ENCODE assay signal across 8 cellular contexts in genomic region chr17:76353599-76354316, GRCh38. TPM values are rescaled to one million over a fixed set of nuclear protein-coding genes. Genes with fewer than 3 reads are reported as not detected.
DNase-seq lines count a peak whose midpoint lies in the region; ATAC-seq, FAIRE-seq and TF ChIP-seq lines count a peak whose summit lies in the region.

TSS of gene PRPSAP1 (minus strand) at chr17:76353916. CDS start at chr17:76353703, 213 bp downstream.

- no peak within 1 kb of the TSS for H3K23ac ChIP-seq in H9 (ENCODE audit: insufficient read length, low read depth, low read length)

- H2BK20ac ChIP-seq in H9 (ENCODE audit: low read depth, low read length, poor library complexity, severe bottlenecking): no peak within 1 kb of the TSS

- H3K23me2 ChIP-seq in H9 (ENCODE audit: insufficient read length, low read depth, low read length, poor library complexity, severe bottlenecking): peaks cover 5% of the 10 kb centered on the region

- no peaks in the 10 kb centered on the region for H3K9me3 Mint-ChIP-seq in H9

- H3K36me3 ChIP-seq in MM.1S (replicated peaks; ENCODE audit: insufficient read depth, low read length): no peaks in the 10 kb centered on the region
- peaks cover 2% of the 10 kb centered on the region; the same call in 1 of the 2 replicates for H3K36me3 ChIP-seq in SJCRH30
- no peaks in the 10 kb centered on the region for H3K36me3 ChIP-seq in gastroesophageal sphincter

- H3K79me1 ChIP-seq in H9 (ENCODE audit: insufficient read depth, low read depth, low read length, poor library complexity, severe bottlenecking): no peaks in the 10 kb centered on the region

- H3K4me2 ChIP-seq in H9 (ENCODE audit: insufficient read depth, insufficient read length, low read length) (peak within 1 kb of the TSS; percentile 85), MM.1S (ENCODE audit: low read depth, low read length) (peak within 1 kb of the TSS; percentile 81)

- H2BK5ac ChIP-seq in H9 (ENCODE audit: insufficient read length, low read length): peak within 1 kb of the TSS; percentile 86

- peaks cover 0 to 7% (median 3%) of the 10 kb centered on the region in 3 experiments for H3K36me3 Mint-ChIP-seq in H9 (ENCODE audit: insufficient read depth in 1 of 3, low read depth in 3 of 3)

- H3K14ac ChIP-seq in H9 (ENCODE audit: insufficient read depth, low read length): peak within 1 kb of the TSS; percentile 99

- H3K27me3 ChIP-seq in H9 (ENCODE audit: insufficient read depth, low read length) (no peaks in the 10 kb centered on the region), MM.1S (replicated peaks; ENCODE audit: insufficient read depth, low read length) (no peaks in the 10 kb centered on the region), SJCRH30 (no peaks in the 10 kb centered on the region), gastroesophageal sphincter (no peaks in the 10 kb centered on the region)

- H3K27ac Mint-ChIP-seq in H9: peak within 1 kb of the TSS; percentile 100

- H3K56ac ChIP-seq in H9 (ENCODE audit: insufficient read length, low read depth, low read length): no peak within 1 kb of the TSS

- 0 out of 2 replicates have a peak, but pooled peaks cover 7% of the 10 kb centered on the region for H3F3A ChIP-seq in MM.1S (ENCODE audit: insufficient read depth, low read length)

- peak within 1 kb of the TSS; percentile 60 for H2AFZ ChIP-seq in H9 (ENCODE audit: low read length)
- H2AFZ ChIP-seq in MM.1S (ENCODE audit: low read length): peak within 1 kb of the TSS; percentile 74

- no peak within 1 kb of the TSS for H4K8ac ChIP-seq in H9 (replicated peaks; ENCODE audit: insufficient read length, low read depth, low read length)

- H3K4me1 Mint-ChIP-seq in H9: peaks cover 21 to 24% of the 10 kb centered on the region in 2 experiments

- H4K91ac ChIP-seq in H9 (ENCODE audit: insufficient read length, low read depth, low read length): no peak within 1 kb of the TSS

- no peaks in the 10 kb centered on the region for H3K9me2 ChIP-seq in MM.1S (replicated peaks; ENCODE audit: insufficient read depth, low read length)

- no peak within 1 kb of the TSS for H4K5ac ChIP-seq in H9 (ENCODE audit: insufficient read length, low read depth, low read length)

- peak; percentile 67 for FAIRE-seq in G401.6 (lab: Jason Lieb, UNC)

- no peaks in the 10 kb centered on the region for H3K4me1 ChIP-seq in H9 (ENCODE audit: insufficient read depth, low read length)
- H3K4me1 ChIP-seq in MM.1S (ENCODE audit: low read length): 0 out of 2 replicates have a peak, but pooled peaks cover 5% of the 10 kb centered on the region
- H3K4me1 ChIP-seq in SJCRH30: peaks cover 8% of the 10 kb centered on the region
- H3K4me1 ChIP-seq in gastroesophageal sphincter: peaks cover 0 to 27% (median 4%) of the 10 kb centered on the region in 3 donors

- no peak within 1 kb of the TSS for H2BK120ac ChIP-seq in H9 (ENCODE audit: low read depth, low read length, poor library complexity, severe bottlenecking)

- H2AK5ac ChIP-seq in H9 (ENCODE audit: insufficient read length, low read length): no peak within 1 kb of the TSS

- H3K9ac ChIP-seq in H9 (ENCODE audit: extremely low read depth, insufficient read length, low read length) (peak within 1 kb of the TSS; percentile 77), MM.1S (ENCODE audit: low read length) (peak within 1 kb of the TSS; percentile 86)

- DNase-seq in H9: peak; percentile 95
- peak; percentile 95 for DNase-seq in MM.1S
- peak; percentile 95 to 98 for DNase-seq in SJCRH30
- peak; percentile 66 to 76 (median 71) for DNase-seq in activated naive CD4-positive, alpha-beta T cell (lab: John Stamatoyannopoulos, UW)
- DNase-seq in non-pigmented ciliary epithelial cell (ENCODE audit: low read depth): peak; percentile 46
- peak; percentile 94 for DNase-seq in superior temporal gyrus (ENCODE audit: extremely low spot score)

- H3K79me2 ChIP-seq in H9 (ENCODE audit: insufficient read depth, low read length): no peaks in the 10 kb centered on the region
- H3K79me2 ChIP-seq in MM.1S (ENCODE audit: low read length): peaks cover 35% of the 10 kb centered on the region

- TF ChIP-seq CTCF in H9 (conservative IDR thresholded peaks at IDR 0.05): peak; percentile 34; the same call in 2 of the 3 replicates
- TF ChIP-seq CTCF in MM.1S (IDR thresholded peaks at IDR 0.05; ENCODE audit: low read length): no peak
- peak in 3 of 4 experiments; percentile 55 to 72 (median 56) for TF ChIP-seq CTCF in gastroesophageal sphincter (IDR thresholded peaks at IDR 0.05)

- H3K4me3 ChIP-seq in MM.1S (ENCODE audit: low read length) (peak within 1 kb of the TSS; percentile 93), SJCRH30 (peak within 1 kb of the TSS; percentile 71), gastroesophageal sphincter (peak within 1 kb of the TSS; percentile 95 to 97)

- H3K27ac ChIP-seq in H9 (ENCODE audit: insufficient read length, low read depth, low read length) (peak within 1 kb of the TSS; percentile 41), MM.1S (ENCODE audit: low read length) (peak within 1 kb of the TSS; percentile 94), SJCRH30 (peak within 1 kb of the TSS; percentile 99), gastroesophageal sphincter (peak within 1 kb of the TSS; percentile 44 to 90 (median 88))

- no peak for TF ChIP-seq EP300 in gastroesophageal sphincter (IDR thresholded peaks at IDR 0.05)

- peak; percentile 70 to 81 for TF ChIP-seq POLR2A in gastroesophageal sphincter (IDR thresholded peaks at IDR 0.05)

- no peak within 1 kb of the TSS for H2BK12ac ChIP-seq in H9 (ENCODE audit: insufficient read length, low read depth, low read length)

- peak within 1 kb of the TSS; percentile 80 to 96 for H3K4me3 Mint-ChIP-seq in H9

- peak; percentile 98 for ATAC-seq in gastroesophageal sphincter

- peaks cover 1% of the 10 kb centered on the region for H3K27me3 Mint-ChIP-seq in H9 (ENCODE audit: low read depth)

- peak within 1 kb of the TSS; percentile 99 for H3K18ac ChIP-seq in H9 (ENCODE audit: insufficient read length, low read depth, low read length)

- H3K9me3 ChIP-seq in H9 (ENCODE audit: control insufficient read depth, low read depth, low read length) (no peaks in the 10 kb centered on the region), MM.1S (replicated peaks; ENCODE audit: insufficient read depth, low read length) (no peaks in the 10 kb centered on the region), SJCRH30 (replicated peaks) (no peaks in the 10 kb centered on the region), gastroesophageal sphincter (no peaks in the 10 kb centered on the region)

- H4K20me1 ChIP-seq in H9 (ENCODE audit: control insufficient read depth, insufficient read depth, insufficient read length) (no peaks in the 10 kb centered on the region), MM.1S (ENCODE audit: insufficient read depth, low read length) (no peaks in the 10 kb centered on the region)

- H2BK15ac ChIP-seq in H9 (ENCODE audit: low read depth, low read length): no peak within 1 kb of the TSS

- H3T11ph ChIP-seq in H9 (ENCODE audit: low read length): no peak within 1 kb of the TSS

- no peak within 1 kb of the TSS for H3K4ac ChIP-seq in H9 (ENCODE audit: low read depth, low read length)

- no CpG with 5 or more reads among the region's 75 CpGs for WGBS in H9 (ENCODE audit: extremely low coverage, insufficient read length, low lambda C conversion rate)
- 0% methylated on average over 1 to 3 of the region's 75 CpGs for WGBS in gastroesophageal sphincter (ENCODE audit: low coverage in 1 of 2), 2 donors

RNA-seq across cellular contexts. Expression of gene PRPSAP1, which starts in this region (rescaled TPM):
- total RNA-seq in H9 (2021): 38.4 and 40.2 TPM in 2 replicates
- 69.3 and 70.0 TPM in 2 replicates for total RNA-seq in SJCRH30 (2014; rRNA removed; shearing (Covaris generic))
- total RNA-seq in gastroesophageal sphincter: 10 to 100 TPM; 44.7 to 48.5 (median 46.6) TPM

Comparison
In these comparisons a context has a peak if more than half of its experiments do, and no peak if none do; other contexts are left out.
1. Peak in every context shown above with its lines: DNase-seq, ATAC-seq, H3K4me3 ChIP-seq and H3K27ac ChIP-seq.
2. DNase-seq: peak in every context shown above with its lines; median percentile 96 in SJCRH30; 95 in H9; 95 in MM.1S; 94 in superior temporal gyrus; 71 in activated naive CD4-positive, alpha-beta T cell; 46 in non-pigmented ciliary epithelial cell.
3. H3K27ac ChIP-seq: peak in every context shown above with its lines; median percentile 99 in SJCRH30; 94 in MM.1S; 88 in gastroesophageal sphincter; 41 in H9.